16 cellular contexts compared by ENCODE assay signal in genomic region chr3:46731795-46732194, GRCh38. TPM values are rescaled to one million over a fixed set of nuclear protein-coding genes. Genes with fewer than 3 reads are reported as not detected.
DNase-seq lines count a peak whose midpoint lies in the region; ATAC-seq and TF ChIP-seq lines count a peak whose summit lies in the region.
"Had no signal": no experiment of that assay in that cellular context is flagged by ENCODE, and none has a peak within 500 bp of the region (broad histone marks: within the 10 kb centered on the region; RNA-seq: fewer than 3 reads in every experiment).

No MANE protein-coding gene starts in this region.

- no peak overlapping the region for H3K4me3 ChIP-seq in esophagus muscularis mucosa
- H3K4me3 ChIP-seq: GM23338 had no signal

- no peaks in the 10 kb centered on the region for H3K9me3 ChIP-seq in esophagus muscularis mucosa
- H3K9me3 ChIP-seq: Caco-2 had no signal

- H3K27ac Mint-ChIP-seq in progenitor cell of endocrine pancreas = no peak overlapping the region
- H3K27ac Mint-ChIP-seq: CD4-positive, alpha-beta T cell; GM23338 had no signal

- H3K36me3 Mint-ChIP-seq in progenitor cell of endocrine pancreas (ENCODE audit: insufficient read depth) = no peaks in the 10 kb centered on the region

- no peak for TF ChIP-seq POLR2A in esophagus muscularis mucosa (IDR thresholded peaks at IDR 0.05; ENCODE audit: low read depth)

- H3K27ac ChIP-seq in esophagus muscularis mucosa (replicated peaks in 1 of 4) = no peak overlapping the region
- H3K27ac ChIP-seq: C4-2B, HL-60 had no signal

- TF ChIP-seq CTCF in esophagus muscularis mucosa (IDR thresholded peaks at IDR 0.05) (no peak), GM10248 (IDR thresholded peaks at IDR 0.05; ENCODE audit: control extremely low read depth, extremely low read depth, low read depth, missing control alignments) (no peak), progenitor cell of endocrine pancreas (IDR thresholded peaks at IDR 0.05; ENCODE audit: unreplicated experiment) (no peak)

- H3K9me3 Mint-ChIP-seq in progenitor cell of endocrine pancreas (ENCODE audit: low read depth) = no peaks in the 10 kb centered on the region
- H3K9me3 Mint-ChIP-seq: CD4-positive, alpha-beta T cell; GM23338 had no signal

- H3K4me1 Mint-ChIP-seq in progenitor cell of endocrine pancreas (ENCODE audit: low read depth) = peaks cover 2% of the 10 kb centered on the region

- no peaks in the 10 kb centered on the region for H3K4me1 ChIP-seq in esophagus muscularis mucosa
- H3K4me1 ChIP-seq: Caco-2 had no signal

- H3K27me3 ChIP-seq in esophagus muscularis mucosa = peaks cover 0 to 26% (median 0%) of the 10 kb centered on the region in 4 donors

- POLR2A ChIA-PET in GM10248 (lab: Yijun Ruan, JAX) = no interaction called here

- DNase-seq in NCI-H526 treated with DMSO at 0.1 percent for 48 hours (lab: John Stamatoyannopoulos, UW) (peak; percentile 26), esophagus muscularis mucosa (ENCODE audit: extremely low spot score) (peak; percentile 83), GM10248 (ENCODE audit: extremely low spot score) (no peak), progenitor cell of endocrine pancreas (ENCODE audit: low spot score, unreplicated experiment) (no peak), NCI-H446 treated with DMSO at 0.1 percent for 48 hours (lab: John Stamatoyannopoulos, UW) (no peak)
- DNase-seq in stimulated activated CD4-positive, alpha-beta T cell treated with anti-CD3 and anti-CD28 coated beads, Interleukin-4, amount 100 ng/mL, for 1 hour = no peak
- DNase-seq: ACHN; AML-193; Caco-2; CD4-positive, alpha-beta T cell; HCEC 1CT had no signal

- H3K4me3 Mint-ChIP-seq in progenitor cell of endocrine pancreas (ENCODE audit: low read depth) = no peak overlapping the region
- H3K4me3 Mint-ChIP-seq: CD4-positive, alpha-beta T cell; GM23338 had no signal

- WGBS in esophagus muscularis mucosa = 86% methylated on average over 3 of the region's 3 CpGs

- CTCF ChIA-PET in GM10248 (lab: Yijun Ruan, JAX) = no interaction called here

- no peaks in the 10 kb centered on the region for H3K36me3 ChIP-seq in esophagus muscularis mucosa

- peak; percentile 59 for ATAC-seq in GM18517 (IDR thresholded peaks at IDR 0.05; ENCODE audit: unreplicated experiment)
- ATAC-seq: GM23338 had no signal

- H3K27me3 Mint-ChIP-seq in progenitor cell of endocrine pancreas = no peaks in the 10 kb centered on the region

- TF ChIP-seq EP300 in esophagus muscularis mucosa (IDR thresholded peaks at IDR 0.05) = no peak

- intact Hi-C loops in esophagus muscularis mucosa (cut with DNase I) = no loop called here

RNA-seq across cellular contexts. Expression of gene PRSS50, which starts 14.1 kb away (rescaled TPM):
- total RNA-seq in esophagus muscularis mucosa (under 1 TPM in 3 of 4 donors, not detected in 1; 0.32 to 0.46 (median 0.42) TPM), progenitor cell of endocrine pancreas (1.9 TPM in 2 replicates)
- total RNA-seq: Caco-2; CD4-positive, alpha-beta T cell; HT1080 had no signal

RNA-seq across cellular contexts. Expression of gene TMIE, which starts 30.6 kb away (rescaled TPM):
- total RNA-seq in esophagus muscularis mucosa (1 to 10 TPM in 1 of 4 donors, under 1 TPM in 2, not detected in 1; 0.33 to 1.2 (median 0.69) TPM), progenitor cell of endocrine pancreas (0.50 and 0.53 TPM in 2 replicates)
- total RNA-seq: Caco-2, HT1080 had no signal

RNA-seq across cellular contexts. Expression of gene ALS2CL, which starts 38.3 kb away (rescaled TPM):
- total RNA-seq in esophagus muscularis mucosa (10 to 100 TPM in 2 of 4 donors, 1 to 10 TPM in 2; 3.3 to 11.8 (median 10.8) TPM), progenitor cell of endocrine pancreas (3.5 and 3.7 TPM in 2 replicates)

Comparison
In these comparisons a context has a peak if more than half of its experiments do, and no peak if none do; other contexts are left out.
1. DNase-seq: peak in NCI-H526 treated with DMSO at 0.1 percent for 48 hours (single experiment) and esophagus muscularis mucosa (single experiment); none in GM10248 (single experiment), progenitor cell of endocrine pancreas (single experiment), NCI-H446 treated with DMSO at 0.1 percent for 48 hours (single experiment) and stimulated activated CD4-positive, alpha-beta T cell treated with anti-CD3 and anti-CD28 coated beads, Interleukin-4, amount 100 ng/mL, for 1 hour (single experiment).